1 cellular context compared by ENCODE assay signal in genomic region chr11:131108780-131109179, GRCh38.
TF ChIP-seq lines count a peak whose summit lies in the region.

No MANE protein-coding gene starts in this region.

TF ChIP-seq in GM23338, 12 proteins besides CTCF, POLR2A, EP300 and RAD21:
- no peak for TF ChIP-seq ZNF114 (CRISPR knock-in tag; IDR thresholded peaks at IDR 0.05)
- no peak for TF ChIP-seq JUNB (IDR thresholded peaks at IDR 0.05; ENCODE audit: unreplicated experiment)
- TF ChIP-seq, protein P1, sequence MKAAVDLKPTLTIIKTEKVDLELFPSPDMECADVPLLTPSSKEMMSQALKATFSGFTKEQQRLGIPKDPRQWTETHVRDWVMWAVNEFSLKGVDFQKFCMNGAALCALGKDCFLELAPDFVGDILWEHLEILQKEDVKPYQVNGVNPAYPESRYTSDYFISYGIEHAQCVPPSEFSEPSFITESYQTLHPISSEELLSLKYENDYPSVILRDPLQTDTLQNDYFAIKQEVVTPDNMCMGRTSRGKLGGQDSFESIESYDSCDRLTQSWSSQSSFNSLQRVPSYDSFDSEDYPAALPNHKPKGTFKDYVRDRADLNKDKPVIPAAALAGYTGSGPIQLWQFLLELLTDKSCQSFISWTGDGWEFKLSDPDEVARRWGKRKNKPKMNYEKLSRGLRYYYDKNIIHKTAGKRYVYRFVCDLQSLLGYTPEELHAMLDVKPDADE (IDR thresholded peaks at IDR 0.05), result no peak
- no peak for TF ChIP-seq NANOG (IDR thresholded peaks at IDR 0.05; ENCODE audit: borderline replicate concordance)
- TF ChIP-seq, protein P2, sequence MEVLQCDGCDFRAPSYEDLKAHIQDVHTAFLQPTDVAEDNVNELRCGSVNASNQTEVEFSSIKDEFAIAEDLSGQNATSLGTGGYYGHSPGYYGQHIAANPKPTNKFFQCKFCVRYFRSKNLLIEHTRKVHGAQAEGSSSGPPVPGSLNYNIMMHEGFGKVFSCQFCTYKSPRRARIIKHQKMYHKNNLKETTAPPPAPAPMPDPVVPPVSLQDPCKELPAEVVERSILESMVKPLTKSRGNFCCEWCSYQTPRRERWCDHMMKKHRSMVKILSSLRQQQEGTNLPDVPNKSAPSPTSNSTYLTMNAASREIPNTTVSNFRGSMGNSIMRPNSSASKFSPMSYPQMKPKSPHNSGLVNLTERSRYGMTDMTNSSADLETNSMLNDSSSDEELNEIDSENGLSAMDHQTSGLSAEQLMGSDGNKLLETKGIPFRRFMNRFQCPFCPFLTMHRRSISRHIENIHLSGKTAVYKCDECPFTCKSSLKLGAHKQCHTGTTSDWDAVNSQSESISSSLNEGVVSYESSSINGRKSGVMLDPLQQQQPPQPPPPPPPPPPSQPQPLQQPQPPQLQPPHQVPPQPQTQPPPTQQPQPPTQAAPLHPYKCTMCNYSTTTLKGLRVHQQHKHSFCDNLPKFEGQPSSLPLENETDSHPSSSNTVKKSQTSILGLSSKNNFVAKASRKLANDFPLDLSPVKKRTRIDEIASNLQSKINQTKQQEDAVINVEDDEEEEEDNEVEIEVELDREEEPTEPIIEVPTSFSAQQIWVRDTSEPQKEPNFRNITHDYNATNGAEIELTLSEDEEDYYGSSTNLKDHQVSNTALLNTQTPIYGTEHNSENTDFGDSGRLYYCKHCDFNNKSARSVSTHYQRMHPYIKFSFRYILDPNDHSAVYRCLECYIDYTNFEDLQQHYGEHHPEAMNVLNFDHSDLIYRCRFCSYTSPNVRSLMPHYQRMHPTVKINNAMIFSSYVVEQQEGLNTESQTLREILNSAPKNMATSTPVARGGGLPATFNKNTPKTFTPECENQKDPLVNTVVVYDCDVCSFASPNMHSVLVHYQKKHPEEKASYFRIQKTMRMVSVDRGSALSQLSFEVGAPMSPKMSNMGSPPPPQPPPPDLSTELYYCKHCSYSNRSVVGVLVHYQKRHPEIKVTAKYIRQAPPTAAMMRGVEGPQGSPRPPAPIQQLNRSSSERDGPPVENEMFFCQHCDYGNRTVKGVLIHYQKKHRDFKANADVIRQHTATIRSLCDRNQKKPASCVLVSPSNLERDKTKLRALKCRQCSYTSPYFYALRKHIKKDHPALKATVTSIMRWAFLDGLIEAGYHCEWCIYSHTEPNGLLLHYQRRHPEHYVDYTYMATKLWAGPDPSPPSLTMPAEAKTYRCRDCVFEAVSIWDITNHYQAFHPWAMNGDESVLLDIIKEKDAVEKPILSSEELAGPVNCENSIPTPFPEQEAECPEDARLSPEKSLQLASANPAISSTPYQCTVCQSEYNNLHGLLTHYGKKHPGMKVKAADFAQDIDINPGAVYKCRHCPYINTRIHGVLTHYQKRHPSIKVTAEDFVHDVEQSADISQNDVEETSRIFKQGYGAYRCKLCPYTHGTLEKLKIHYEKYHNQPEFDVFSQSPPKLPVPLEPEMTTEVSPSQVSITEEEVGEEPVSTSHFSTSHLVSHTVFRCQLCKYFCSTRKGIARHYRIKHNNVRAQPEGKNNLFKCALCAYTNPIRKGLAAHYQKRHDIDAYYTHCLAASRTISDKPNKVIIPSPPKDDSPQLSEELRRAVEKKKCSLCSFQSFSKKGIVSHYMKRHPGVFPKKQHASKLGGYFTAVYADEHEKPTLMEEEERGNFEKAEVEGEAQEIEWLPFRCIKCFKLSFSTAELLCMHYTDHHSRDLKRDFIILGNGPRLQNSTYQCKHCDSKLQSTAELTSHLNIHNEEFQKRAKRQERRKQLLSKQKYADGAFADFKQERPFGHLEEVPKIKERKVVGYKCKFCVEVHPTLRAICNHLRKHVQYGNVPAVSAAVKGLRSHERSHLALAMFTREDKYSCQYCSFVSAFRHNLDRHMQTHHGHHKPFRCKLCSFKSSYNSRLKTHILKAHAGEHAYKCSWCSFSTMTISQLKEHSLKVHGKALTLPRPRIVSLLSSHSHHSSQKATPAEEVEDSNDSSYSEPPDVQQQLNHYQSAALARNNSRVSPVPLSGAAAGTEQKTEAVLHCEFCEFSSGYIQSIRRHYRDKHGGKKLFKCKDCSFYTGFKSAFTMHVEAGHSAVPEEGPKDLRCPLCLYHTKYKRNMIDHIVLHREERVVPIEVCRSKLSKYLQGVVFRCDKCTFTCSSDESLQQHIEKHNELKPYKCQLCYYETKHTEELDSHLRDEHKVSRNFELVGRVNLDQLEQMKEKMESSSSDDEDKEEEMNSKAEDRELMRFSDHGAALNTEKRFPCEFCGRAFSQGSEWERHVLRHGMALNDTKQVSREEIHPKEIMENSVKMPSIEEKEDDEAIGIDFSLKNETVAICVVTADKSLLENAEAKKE (CRISPR knock-in tag; IDR thresholded peaks at IDR 0.05), result no peak
- TF ChIP-seq EZH2phosphoT487 (IDR thresholded peaks at IDR 0.05; ENCODE audit: unreplicated experiment), result no peak
- TF ChIP-seq, protein P3, sequence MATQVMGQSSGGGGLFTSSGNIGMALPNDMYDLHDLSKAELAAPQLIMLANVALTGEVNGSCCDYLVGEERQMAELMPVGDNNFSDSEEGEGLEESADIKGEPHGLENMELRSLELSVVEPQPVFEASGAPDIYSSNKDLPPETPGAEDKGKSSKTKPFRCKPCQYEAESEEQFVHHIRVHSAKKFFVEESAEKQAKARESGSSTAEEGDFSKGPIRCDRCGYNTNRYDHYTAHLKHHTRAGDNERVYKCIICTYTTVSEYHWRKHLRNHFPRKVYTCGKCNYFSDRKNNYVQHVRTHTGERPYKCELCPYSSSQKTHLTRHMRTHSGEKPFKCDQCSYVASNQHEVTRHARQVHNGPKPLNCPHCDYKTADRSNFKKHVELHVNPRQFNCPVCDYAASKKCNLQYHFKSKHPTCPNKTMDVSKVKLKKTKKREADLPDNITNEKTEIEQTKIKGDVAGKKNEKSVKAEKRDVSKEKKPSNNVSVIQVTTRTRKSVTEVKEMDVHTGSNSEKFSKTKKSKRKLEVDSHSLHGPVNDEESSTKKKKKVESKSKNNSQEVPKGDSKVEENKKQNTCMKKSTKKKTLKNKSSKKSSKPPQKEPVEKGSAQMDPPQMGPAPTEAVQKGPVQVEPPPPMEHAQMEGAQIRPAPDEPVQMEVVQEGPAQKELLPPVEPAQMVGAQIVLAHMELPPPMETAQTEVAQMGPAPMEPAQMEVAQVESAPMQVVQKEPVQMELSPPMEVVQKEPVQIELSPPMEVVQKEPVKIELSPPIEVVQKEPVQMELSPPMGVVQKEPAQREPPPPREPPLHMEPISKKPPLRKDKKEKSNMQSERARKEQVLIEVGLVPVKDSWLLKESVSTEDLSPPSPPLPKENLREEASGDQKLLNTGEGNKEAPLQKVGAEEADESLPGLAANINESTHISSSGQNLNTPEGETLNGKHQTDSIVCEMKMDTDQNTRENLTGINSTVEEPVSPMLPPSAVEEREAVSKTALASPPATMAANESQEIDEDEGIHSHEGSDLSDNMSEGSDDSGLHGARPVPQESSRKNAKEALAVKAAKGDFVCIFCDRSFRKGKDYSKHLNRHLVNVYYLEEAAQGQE (IDR thresholded peaks at IDR 0.05; ENCODE audit: unreplicated experiment), result no peak
- no peak for TF ChIP-seq ZNF331 (CRISPR knock-in tag; IDR thresholded peaks at IDR 0.05; ENCODE audit: low read depth)
- TF ChIP-seq STAT1 (IDR thresholded peaks at IDR 0.05; ENCODE audit: unreplicated experiment), result no peak
